In genomic region chr18:57352761-57353136, GRCh38 we compare ENCODE assay signal across 13 cellular contexts. TPM values are rescaled to one million over a fixed set of nuclear protein-coding genes. Genes with fewer than 3 reads are reported as not detected.
DNase-seq lines count a peak whose midpoint lies in the region; ATAC-seq and TF ChIP-seq lines count a peak whose summit lies in the region.
"Had no signal": no experiment of that assay in that cellular context is flagged by ENCODE, and none has a peak within 500 bp of the region (broad histone marks: within the 10 kb centered on the region; RNA-seq: fewer than 3 reads in every experiment).

No MANE protein-coding gene starts in this region.

- H3K27ac ChIP-seq in iPS DF 6.9 (ENCODE audit: low read length), result no peak overlapping the region
- no peak overlapping the region for H3K27ac ChIP-seq in smooth muscle cell (ENCODE audit: low read depth)
- H3K27ac ChIP-seq: esophagus squamous epithelium had no signal

- H2AFZ ChIP-seq in smooth muscle cell (ENCODE audit: low read depth), result no peak overlapping the region

- peak; percentile 52 for DNase-seq in NCI-H82 (lab: John Stamatoyannopoulos, UW)
- DNase-seq in NCI-H82 treated with DMSO at 0.1 percent for 48 hours (lab: John Stamatoyannopoulos, UW; ENCODE audit: unreplicated experiment), result no peak
- no peak for DNase-seq in NT2/D1 (ENCODE audit: low read depth, low spot score)
- DNase-seq in iPS DF 6.9 (ENCODE audit: low read depth, low spot score), result no peak
- DNase-seq in smooth muscle cell (lab: John Stamatoyannopoulos, UW; ENCODE audit: unreplicated experiment), result no peak
- no peak for DNase-seq in AML-193 (lab: John Stamatoyannopoulos, UW)
- DNase-seq: activated CD8-positive, alpha-beta T cell treated with anti-CD3 and anti-CD28 coated beads, Interleukin-2, amount 10 ng/mL, durations not matched to agents 7 days and 5 days; esophagus squamous epithelium; KBM-7; stimulated activated CD4-positive, alpha-beta T cell treated with anti-CD3 and anti-CD28 coated beads, Interleukin-2, amount 100 ng/mL, for 48 hours; T-helper 9 cell had no signal

- H3K4me2 ChIP-seq in smooth muscle cell, result peak overlapping the region; percentile 82

- H3K27me3 ChIP-seq in NT2/D1 (ENCODE audit: insufficient read depth, insufficient read length) (peaks cover 35% of the 10 kb centered on the region), iPS DF 6.9 (ENCODE audit: control insufficient read depth, insufficient read depth, low read length) (no peaks in the 10 kb centered on the region), smooth muscle cell (ENCODE audit: low read depth) (peaks cover 68% of the 10 kb centered on the region)

- ATAC-seq in GM21381 (IDR thresholded peaks at IDR 0.05; ENCODE audit: unreplicated experiment) (no peak), HG02642 (IDR thresholded peaks at IDR 0.05; ENCODE audit: poor library complexity, unreplicated experiment) (no peak)
- ATAC-seq: activated CD8-positive, alpha-beta T cell treated with anti-CD3 and anti-CD28 coated beads, Interleukin-2, amount 10 ng/mL, durations not matched to agents 7 days and 5 days had no signal

- H3K4me3 ChIP-seq in NT2/D1 (ENCODE audit: insufficient read length, low read depth) (peak overlapping the region; percentile 49), iPS DF 6.9 (ENCODE audit: low read length) (peak overlapping the region; percentile 67), smooth muscle cell (peak overlapping the region; percentile 36)
- H3K4me3 ChIP-seq: esophagus squamous epithelium had no signal

- no peaks in the 10 kb centered on the region for H3K36me3 ChIP-seq in NT2/D1 (ENCODE audit: insufficient read depth, insufficient read length, low read length)
- no peaks in the 10 kb centered on the region for H3K36me3 ChIP-seq in iPS DF 6.9 (ENCODE audit: control insufficient read depth, insufficient read depth, low read length)
- H3K36me3 ChIP-seq in smooth muscle cell (ENCODE audit: low read depth), result no peaks in the 10 kb centered on the region
- H3K36me3 ChIP-seq: esophagus squamous epithelium had no signal

- TF ChIP-seq CTCF in smooth muscle cell (IDR thresholded peaks at IDR 0.05; ENCODE audit: borderline replicate concordance, insufficient read depth, poor library complexity, severe bottlenecking), result no peak

- no peaks in the 10 kb centered on the region for H3K79me2 ChIP-seq in smooth muscle cell (ENCODE audit: low read depth)

- no CpG with 5 or more reads among the region's 23 CpGs for WGBS in iPS DF 6.9 (ENCODE audit: insufficient coverage, insufficient read length)
- 1% methylated on average over 23 of the region's 23 CpGs for WGBS in smooth muscle cell (ENCODE audit: low lambda C conversion rate)

- no peaks in the 10 kb centered on the region for H3K4me1 ChIP-seq in NT2/D1 (ENCODE audit: insufficient read depth, insufficient read length)
- no peaks in the 10 kb centered on the region for H3K4me1 ChIP-seq in iPS DF 6.9 (ENCODE audit: control insufficient read depth, insufficient read depth, low read length)
- peaks cover 4% of the 10 kb centered on the region for H3K4me1 ChIP-seq in smooth muscle cell (ENCODE audit: low read depth)

- no peaks in the 10 kb centered on the region for H3F3A ChIP-seq in smooth muscle cell (ENCODE audit: low read depth)

- no peak overlapping the region for H3K9ac ChIP-seq in NT2/D1 (ENCODE audit: insufficient read length, low read depth)
- no peak overlapping the region for H3K9ac ChIP-seq in smooth muscle cell (ENCODE audit: low read depth)

- H4K20me1 ChIP-seq in smooth muscle cell (ENCODE audit: low read depth), result no peaks in the 10 kb centered on the region

- H3K9me3 ChIP-seq in NT2/D1 (ENCODE audit: insufficient read depth, low read length) (no peaks in the 10 kb centered on the region), iPS DF 6.9 (ENCODE audit: control insufficient read depth, insufficient read depth, low read length) (no peaks in the 10 kb centered on the region), smooth muscle cell (replicated peaks; ENCODE audit: low read depth) (no peaks in the 10 kb centered on the region)

RNA-seq across cellular contexts. Expression of gene ST8SIA3, which starts 0.4 kb away (rescaled TPM):
- not detected in 2 replicates for total RNA-seq in smooth muscle cell
- not detected in 2 replicates for polyA plus RNA-seq in smooth muscle cell
- total RNA-seq: activated CD8-positive, alpha-beta T cell treated with anti-CD3 and anti-CD28 coated beads, Interleukin-2, amount 10 ng/mL, durations not matched to agents 7 days and 5 days; esophagus squamous epithelium had no signal
